9 cellular contexts compared by ENCODE assay signal in genomic region chr14:74882103-74882920, GRCh38. TPM values are rescaled to one million over a fixed set of nuclear protein-coding genes. Genes with fewer than 3 reads are reported as not detected.
A peak's percentile ranks its signal among the peaks of the same experiment; 100 is the strongest.
DNase-seq lines count a peak whose midpoint lies in the region; ATAC-seq and TF ChIP-seq lines count a peak whose summit lies in the region.
"Had no signal": no experiment of that assay in that cellular context is flagged by ENCODE, and none has a peak within 500 bp of the region (broad histone marks: within the 10 kb centered on the region; RNA-seq: fewer than 3 reads in every experiment).

No MANE protein-coding gene starts in this region.

- DNase-seq in DMS79 (lab: John Stamatoyannopoulos, UW) (peak; percentile 44), activated B cell treated with CpG ODN at 0.5 μM for 24 hours (no peak), coronary artery (ENCODE audit: low spot score) (no peak), lung microvascular endothelial cell (ENCODE audit: low read depth in 2 of 2) (peak; percentile 38 to 68), SKM-1 (lab: John Stamatoyannopoulos, UW; ENCODE audit: unreplicated experiment) (no peak)
- DNase-seq in stimulated activated CD8-positive, alpha-beta memory T cell treated with anti-CD3 and anti-CD28 coated beads, Interleukin-15, amount 100 ng/mL, for 48 hours (ENCODE audit: low read depth in 2 of 2) = peak; percentile 20 to 26

- H3K4me3 Mint-ChIP-seq in activated B cell treated with CpG ODN at 0.5 μM for 24 hours = peak overlapping the region; percentile 99

- H3K27me3 Mint-ChIP-seq in activated B cell treated with CpG ODN at 0.5 μM for 24 hours = no peaks in the 10 kb centered on the region

- H3K9ac ChIP-seq in HUES48 (ENCODE audit: low read depth, low read length) = peak overlapping the region; percentile 66

- peaks cover 46% of the 10 kb centered on the region for H3K4me1 ChIP-seq in HUES48 (ENCODE audit: control insufficient read depth, insufficient read depth, low read length)

- H3K36me3 ChIP-seq in HUES48 (ENCODE audit: control insufficient read depth, insufficient read depth, low read length) = peaks cover 12% of the 10 kb centered on the region

- no peaks in the 10 kb centered on the region for H3K9me3 Mint-ChIP-seq in activated B cell treated with CpG ODN at 0.5 μM for 24 hours

- H3K27ac Mint-ChIP-seq in activated B cell treated with CpG ODN at 0.5 μM for 24 hours = peak overlapping the region; percentile 97

- no peaks in the 10 kb centered on the region for H3K27me3 ChIP-seq in HUES48 (ENCODE audit: control insufficient read depth, insufficient read depth, low read length)

- peak overlapping the region; percentile 86 for H3K27ac ChIP-seq in HUES48 (ENCODE audit: low read depth, low read length)
- peak overlapping the region; percentile 97 to 98 for H3K27ac ChIP-seq in coronary artery

- POLR2A ChIA-PET in activated B cell treated with CpG ODN at 0.5 μM for 24 hours (lab: Charles Lee) = interaction anchor here (0.6 to 2.5 kb wide), 8 partner anchors 11 to 1636 kb away, joined by 3 to 15 read pairs (median 6); partner anchors contain the start of genes BATF and NEK9

- ATAC-seq in GM21423 (IDR thresholded peaks at IDR 0.05; ENCODE audit: unreplicated experiment) (peak; percentile 28), activated B cell treated with CpG ODN at 0.5 μM for 24 hours (ENCODE audit: low read depth) (peak; percentile 45)

- no peaks in the 10 kb centered on the region for H3K9me3 ChIP-seq in HUES48 (ENCODE audit: control insufficient read depth, insufficient read depth, low read length)

- CTCF ChIA-PET in activated B cell treated with CpG ODN at 0.5 μM for 24 hours (lab: Charles Lee) = interaction anchor here (2.0 to 8.9 kb wide), 2 partner anchors 22 to 24 kb away, joined by 8 to 58 read pairs; no protein-coding TSS in a partner anchor

- TF ChIP-seq CTCF in activated B cell treated with CpG ODN at 0.5 μM for 24 hours (IDR thresholded peaks at IDR 0.05) (no peak), coronary artery (IDR thresholded peaks at IDR 0.05) (no peak)

- peaks cover 36% of the 10 kb centered on the region for H3K36me3 Mint-ChIP-seq in activated B cell treated with CpG ODN at 0.5 μM for 24 hours (ENCODE audit: low read depth)

- H3K4me3 ChIP-seq in HUES48 (ENCODE audit: low read depth, low read length) = peak overlapping the region; percentile 95
- H3K4me3 ChIP-seq in coronary artery = peak overlapping the region; percentile 92

- peaks cover 51% of the 10 kb centered on the region for H3K4me1 Mint-ChIP-seq in activated B cell treated with CpG ODN at 0.5 μM for 24 hours

- intact Hi-C loops in activated B cell treated with CpG ODN at 0.5 μM for 24 hours (cut with micrococcal nuclease) = no loop called here

RNA-seq across cellular contexts. Expression of gene DLST, which starts 0.6 kb away (rescaled TPM):
- 73.1 and 90.4 TPM in 2 replicates for total RNA-seq in activated B cell treated with CpG ODN at 0.5 μM for 24 hours
- 35.3 and 35.7 TPM in 2 replicates for total RNA-seq in lung microvascular endothelial cell

RNA-seq across cellular contexts. Expression of gene PROX2, which starts 6.4 kb away (rescaled TPM):
- 0.07 TPM in 1 of 2 replicates, not detected in the other for total RNA-seq in activated B cell treated with CpG ODN at 0.5 μM for 24 hours
- total RNA-seq in lung microvascular endothelial cell = not detected in 2 replicates
- total RNA-seq: frontal cortex had no signal

RNA-seq across cellular contexts. Expression of gene RPS6KL1, which starts 40.7 kb away (rescaled TPM):
- total RNA-seq in activated B cell treated with CpG ODN at 0.5 μM for 24 hours = 5.2 and 7.0 TPM in 2 replicates
- total RNA-seq in lung microvascular endothelial cell = 4.4 and 6.2 TPM in 2 replicates

Comparison
In these comparisons a context has a peak if more than half of its experiments do, and no peak if none do; other contexts are left out.
1. DNase-seq: peak in DMS79 (single experiment), lung microvascular endothelial cell (2 of 2) and stimulated activated CD8-positive, alpha-beta memory T cell treated with anti-CD3 and anti-CD28 coated beads, Interleukin-15, amount 100 ng/mL, for 48 hours (2 of 2); none in activated B cell treated with CpG ODN at 0.5 μM for 24 hours (single experiment), coronary artery (single experiment) and SKM-1 (single experiment).